ENCODE assay signal across 23 cellular contexts in genomic region chr2:67524236-67524635, GRCh38.
DNase-seq lines count a peak whose midpoint lies in the region; ATAC-seq, FAIRE-seq and TF ChIP-seq lines count a peak whose summit lies in the region.
"Had no signal": no experiment of that assay in that cellular context is flagged by ENCODE, and none has a peak within 500 bp of the region (broad histone marks: within the 10 kb centered on the region; RNA-seq: fewer than 3 reads in every experiment).

No MANE protein-coding gene starts in this region.

- intact Hi-C loops in natural killer cell (cut with micrococcal nuclease), result no loop called here

- peaks cover 0 to 2% of the 10 kb centered on the region in 2 donors for H3K9me3 Mint-ChIP-seq in natural killer cell

- no peaks in the 10 kb centered on the region for H3K79me2 ChIP-seq in keratinocyte (ENCODE audit: control insufficient read depth, insufficient read depth, low read length)

- H3K36me3 ChIP-seq in keratinocyte (ENCODE audit: control insufficient read depth in 2 of 2, extremely low read depth in 1 of 2, insufficient read depth in 2 of 2, low read length in 2 of 2), result no peaks in the 10 kb centered on the region
- H3K36me3 ChIP-seq: BLaER1 treated with 17β-estradiol and CSF1 and Interleukin-3, amounts not matched to agents 10 nM and 100 nM had no signal

- no peak overlapping the region for H3K4me2 ChIP-seq in keratinocyte (ENCODE audit: control insufficient read depth, extremely low read depth, insufficient read depth, low read depth, low read length)
- H3K4me2 ChIP-seq: SK-N-SH had no signal

- H3K36me3 Mint-ChIP-seq in natural killer cell, result no peaks in the 10 kb centered on the region
- H3K36me3 Mint-ChIP-seq: CD4-positive, alpha-beta memory T cell had no signal

- dilution Hi-C loops in keratinocyte (cut with MboI; ENCODE audit: extremely low pct_ligation_motif_present, low sequenced_read_pairs), result no loop called here

- ATAC-seq in GM21576 (IDR thresholded peaks at IDR 0.05; ENCODE audit: unreplicated experiment) (no peak), natural killer cell (no peak)
- ATAC-seq: HepG2 had no signal

- H3K27ac Mint-ChIP-seq in natural killer cell, result no peak overlapping the region
- H3K27ac Mint-ChIP-seq: CD4-positive, alpha-beta memory T cell had no signal

- no peaks in the 10 kb centered on the region for H3K9me3 ChIP-seq in keratinocyte (ENCODE audit: control insufficient read depth, low read depth, low read length)
- H3K9me3 ChIP-seq: Caco-2, SK-N-SH had no signal

- H3K4me1 ChIP-seq in keratinocyte (ENCODE audit: control insufficient read depth, extremely low read depth, insufficient read depth, low read length), result peaks cover 3% of the 10 kb centered on the region
- H3K4me1 ChIP-seq: Caco-2 had no signal

- no peak for TF ChIP-seq CTCF in choroid plexus epithelial cell (conservative IDR thresholded peaks at IDR 0.05; ENCODE audit: low read depth, low read length)
- no peak for TF ChIP-seq CTCF in keratinocyte (optimal IDR thresholded peaks at IDR 0.05 in 1 of 3, IDR thresholded peaks at IDR 0.05 in 1 of 3, conservative IDR thresholded peaks at IDR 0.05 in 1 of 3; ENCODE audit: extremely low read depth in 1 of 3, insufficient read depth in 2 of 3, low read length in 3 of 3)
- no peak for TF ChIP-seq CTCF in natural killer cell (IDR thresholded peaks at IDR 0.05)

- no peak overlapping the region for H3K27ac ChIP-seq in keratinocyte (ENCODE audit: control insufficient read depth, insufficient read depth, low read length)
- H3K27ac ChIP-seq: BLaER1 treated with 17β-estradiol and CSF1 and Interleukin-3, amounts not matched to agents 10 nM and 100 nM; HL-60 had no signal

- H4K20me1 ChIP-seq in keratinocyte (ENCODE audit: control insufficient read depth, extremely low read depth, insufficient read depth, low read length), result no peaks in the 10 kb centered on the region
- H4K20me1 ChIP-seq: BLaER1 treated with 17β-estradiol and CSF1 and Interleukin-3, amounts not matched to agents 10 nM and 100 nM had no signal

- peaks cover 5 to 33% of the 10 kb centered on the region in 2 donors for H3K27me3 Mint-ChIP-seq in natural killer cell (ENCODE audit: low read depth in 2 of 2)
- H3K27me3 Mint-ChIP-seq: CD4-positive, alpha-beta memory T cell had no signal

- no peaks in the 10 kb centered on the region for H3K4me1 Mint-ChIP-seq in natural killer cell
- H3K4me1 Mint-ChIP-seq: CD4-positive, alpha-beta memory T cell had no signal

- H3K9ac ChIP-seq in keratinocyte (ENCODE audit: control insufficient read depth, extremely low read depth, insufficient read depth, low read length), result no peak overlapping the region
- H3K9ac ChIP-seq: BLaER1 treated with 17β-estradiol and CSF1 and Interleukin-3, amounts not matched to agents 10 nM and 100 nM; SK-N-SH had no signal

- DNase-seq in ELR (ENCODE audit: low read depth) (peak; percentile 20), NCI-H2227 (lab: John Stamatoyannopoulos, UW; ENCODE audit: unreplicated experiment) (peak; percentile 16), choroid plexus epithelial cell (ENCODE audit: low read depth) (peak; percentile 20), keratinocyte (ENCODE audit: low read depth, low spot score) (no peak), MV-4-11 (lab: John Stamatoyannopoulos, UW) (no peak), cerebellar cortex (ENCODE audit: low spot score) (no peak), natural killer cell (no peak)
- DNase-seq: 8988T; Caco-2; CD4-positive, alpha-beta memory T cell; DND-41; GOT3; KBM-7; NCI-H1105 treated with DMSO at 0.1 percent for 48 hours; NCI-H1694 treated with DMSO at 0.1 percent for 48 hours; NCI-H510A; SIG-M5; SK-N-SH had no signal

- H3K4me3 Mint-ChIP-seq in natural killer cell, result no peak overlapping the region
- H3K4me3 Mint-ChIP-seq: CD4-positive, alpha-beta memory T cell had no signal

- H3K27me3 ChIP-seq in keratinocyte (ENCODE audit: control insufficient read depth, extremely low read depth, insufficient read depth, low read length), result no peaks in the 10 kb centered on the region
- H3K27me3 ChIP-seq: BLaER1 treated with 17β-estradiol and CSF1 and Interleukin-3, amounts not matched to agents 10 nM and 100 nM had no signal

- no peaks in the 10 kb centered on the region for H3K9me1 ChIP-seq in keratinocyte (ENCODE audit: control insufficient read depth, extremely low read depth, insufficient read depth, low read length)

- peak; percentile 23 for FAIRE-seq in keratinocyte (lab: Jason Lieb, UNC)
- FAIRE-seq: GM12891, HepG2 had no signal

- H3K4me3 ChIP-seq in choroid plexus epithelial cell (ENCODE audit: low read depth, low read length) (no peak overlapping the region), keratinocyte (ENCODE audit: control insufficient read depth in 2 of 3, extremely low read depth in 1 of 3, insufficient read depth in 2 of 3, low read depth in 1 of 3, low read length in 3 of 3) (no peak overlapping the region)
- H3K4me3 ChIP-seq: BLaER1 treated with 17β-estradiol and CSF1 and Interleukin-3, amounts not matched to agents 10 nM and 100 nM had no signal

- peak overlapping the region; percentile 16 for H2AFZ ChIP-seq in keratinocyte (ENCODE audit: control insufficient read depth, low read length)

Comparison
In these comparisons a context has a peak if more than half of its experiments do, and no peak if none do; other contexts are left out.
1. DNase-seq: peak in ELR (single experiment), NCI-H2227 (single experiment) and choroid plexus epithelial cell (single experiment); none in keratinocyte (single experiment), MV-4-11 (single experiment), cerebellar cortex (single experiment) and natural killer cell (single experiment).